12 cellular contexts compared by ENCODE assay signal in genomic region chr1:200896571-200897187, GRCh38. TPM values are rescaled to one million over a fixed set of nuclear protein-coding genes. Genes with fewer than 3 reads are reported as not detected.
A peak's percentile ranks its signal among the peaks of the same experiment; 100 is the strongest.
DNase-seq lines count a peak whose midpoint lies in the region; ATAC-seq, FAIRE-seq and TF ChIP-seq lines count a peak whose summit lies in the region.
"Had no signal": no experiment of that assay in that cellular context is flagged by ENCODE, and none has a peak within 500 bp of the region (broad histone marks: within the 10 kb centered on the region; RNA-seq: fewer than 3 reads in every experiment).

No MANE protein-coding gene starts in this region.

- peak overlapping the region; percentile 99 for H3K27ac ChIP-seq in HUES48 (ENCODE audit: low read depth, low read length)
- peak overlapping the region; percentile 50 for H3K27ac ChIP-seq in SJSA1
- H3K27ac ChIP-seq in kidney (ENCODE audit: low read depth in 2 of 2, low read length in 2 of 2) = peak overlapping the region; percentile 82 to 83
- peak overlapping the region; percentile 60 to 91 (median 82) for H3K27ac ChIP-seq in stomach

- ATAC-seq in HG03354 (IDR thresholded peaks at IDR 0.05; ENCODE audit: poor library complexity, severe bottlenecking, unreplicated experiment) (no peak), GM21825 (IDR thresholded peaks at IDR 0.05; ENCODE audit: unreplicated experiment) (no peak)

- H3K4me3 ChIP-seq in HUES48 (ENCODE audit: low read depth, low read length) (no peak overlapping the region), SJSA1 (no peak overlapping the region), kidney (ENCODE audit: low read length in 2 of 2) (peak overlapping the region; percentile 66 to 87), stomach (peak overlapping the region; percentile 35 to 52 (median 42))

- TF ChIP-seq POLR2A in stomach (IDR thresholded peaks at IDR 0.05) = no peak

- TF ChIP-seq CTCF in kidney (IDR thresholded peaks at IDR 0.05; ENCODE audit: borderline replicate concordance, extremely low read depth, insufficient read depth) (no peak), stomach (IDR thresholded peaks at IDR 0.05) (no peak)

- H3K27me3 ChIP-seq in HUES48 (ENCODE audit: control insufficient read depth, insufficient read depth, low read length) (no peaks in the 10 kb centered on the region), SJSA1 (replicated peaks) (no peaks in the 10 kb centered on the region), stomach (peaks cover 0 to 4% (median 1%) of the 10 kb centered on the region in 3 donors)

- 33 to 71% (median 43%) methylated on average over 6 to 10 of the region's 10 CpGs for WGBS in stomach, 5 donors

- no peak overlapping the region for H3K9ac ChIP-seq in HUES48 (ENCODE audit: low read depth, low read length)
- H3K9ac ChIP-seq in kidney (ENCODE audit: low read length in 2 of 2) = peak overlapping the region in 1 of 2 donors; percentile 44

- H3K9me3 ChIP-seq in HUES48 (ENCODE audit: control insufficient read depth, insufficient read depth, low read length) (no peaks in the 10 kb centered on the region), SJSA1 (replicated peaks) (no peaks in the 10 kb centered on the region), kidney (ENCODE audit: control insufficient read depth in 1 of 2, low read length in 2 of 2) (no peaks in the 10 kb centered on the region), stomach (no peaks in the 10 kb centered on the region)

- H3K4me1 ChIP-seq in HUES48 (ENCODE audit: control insufficient read depth, insufficient read depth, low read length) (peaks cover 40% of the 10 kb centered on the region), SJSA1 (replicated peaks) (peaks cover 39% of the 10 kb centered on the region), kidney (ENCODE audit: control insufficient read depth in 1 of 2, insufficient read depth in 1 of 2, low read depth in 1 of 2, low read length in 2 of 2) (peaks cover 26 to 36% of the 10 kb centered on the region in 2 donors), stomach (peaks cover 3 to 46% (median 20%) of the 10 kb centered on the region in 4 donors)

- DNase-seq in SJSA1 (ENCODE audit: low read depth in 1 of 2, low spot score in 2 of 2) (peak; percentile 82 to 87), kidney (peak; percentile 90), stomach (peak; percentile 78), NCI-H187 (lab: John Stamatoyannopoulos, UW) (no peak), NCI-H128 (lab: John Stamatoyannopoulos, UW; ENCODE audit: unreplicated experiment) (no peak)
- DNase-seq: GOT3 had no signal

- intact Hi-C loops in kidney (cut with DNase I) = no loop called here
- intact Hi-C loops in stomach (cut with DNase I; ENCODE audit: low total_unique reads) = no loop called here

- no peak for TF ChIP-seq EP300 in stomach (IDR thresholded peaks at IDR 0.05)

- no peak for FAIRE-seq in kidney (lab: Jason Lieb, UNC)
- FAIRE-seq: endometrium had no signal

- H3K36me3 ChIP-seq in HUES48 (ENCODE audit: control insufficient read depth, insufficient read depth, low read length) = peaks cover 42% of the 10 kb centered on the region
- H3K36me3 ChIP-seq in SJSA1 = no peaks in the 10 kb centered on the region
- H3K36me3 ChIP-seq in kidney (ENCODE audit: control insufficient read depth in 1 of 2, insufficient read depth in 2 of 2, low read length in 2 of 2) = peaks cover 3 to 24% of the 10 kb centered on the region in 2 donors
- H3K36me3 ChIP-seq in stomach = peaks cover 10 to 37% (median 19%) of the 10 kb centered on the region in 4 donors

RNA-seq across cellular contexts. Expression of gene INAVA, which starts 2.0 kb away (rescaled TPM):
- total RNA-seq in SJSA1 (2014; rRNA removed; shearing (Covaris generic)) = 0.72 and 5.5 TPM in 2 replicates
- 48.8 TPM for total RNA-seq in kidney
- polyA plus RNA-seq in kidney (ENCODE audit: insufficient read depth, low read depth, low replicate concordance) = 22.1 TPM
- total RNA-seq in stomach = 100 to 1,000 TPM in 3 of 5 donors, 10 to 100 TPM in 2; 38.0 to 184 (median 102) TPM
- polyA plus RNA-seq in stomach = 10 to 100 TPM; 11.3 to 75.3 (median 28.2) TPM
- total RNA-seq: activated T-helper 2 cell treated with anti-CD3 and anti-CD28 coated beads, Interferon-gamma antibody, Interleukin-2, Interleukin-4, amounts not matched to agents 10 μg/mL and 5 μg/mL and 100 μg/mL, durations not matched to agents 14 hours and 24 hours and 36 hours had no signal

RNA-seq across cellular contexts. Expression of gene GPR25, which starts 23.9 kb away (rescaled TPM):
- total RNA-seq in SJSA1 (2014; rRNA removed; shearing (Covaris generic)) = not detected in 2 replicates
- total RNA-seq in kidney = 0.19 TPM
- not detected for polyA plus RNA-seq in kidney (ENCODE audit: insufficient read depth, low read depth, low replicate concordance)
- not detected for total RNA-seq in stomach
- polyA plus RNA-seq in stomach = 1 to 10 TPM in 1 of 3 donors, under 1 TPM in 2; 0.08 to 1.5 (median 0.75) TPM
- total RNA-seq: activated T-helper 2 cell treated with anti-CD3 and anti-CD28 coated beads, Interferon-gamma antibody, Interleukin-2, Interleukin-4, amounts not matched to agents 10 μg/mL and 5 μg/mL and 100 μg/mL, durations not matched to agents 14 hours and 24 hours and 36 hours; LHCN-M2 had no signal

Comparison
In these comparisons a context has a peak if more than half of its experiments do, and no peak if none do; other contexts are left out.
1. H3K4me3 ChIP-seq: peak in kidney (2 of 2) and stomach (4 of 4); none in HUES48 (single experiment) and SJSA1 (single experiment).
2. DNase-seq: peak in SJSA1 (2 of 2), kidney (single experiment) and stomach (single experiment); none in NCI-H187 (0 of 2) and NCI-H128 (single experiment).
3. Peak in every context shown above with its lines, with median percentiles within 50 percentile points of each other: H3K27ac ChIP-seq.